12 cellular contexts compared by ENCODE assay signal in the genomic region with DNA sequence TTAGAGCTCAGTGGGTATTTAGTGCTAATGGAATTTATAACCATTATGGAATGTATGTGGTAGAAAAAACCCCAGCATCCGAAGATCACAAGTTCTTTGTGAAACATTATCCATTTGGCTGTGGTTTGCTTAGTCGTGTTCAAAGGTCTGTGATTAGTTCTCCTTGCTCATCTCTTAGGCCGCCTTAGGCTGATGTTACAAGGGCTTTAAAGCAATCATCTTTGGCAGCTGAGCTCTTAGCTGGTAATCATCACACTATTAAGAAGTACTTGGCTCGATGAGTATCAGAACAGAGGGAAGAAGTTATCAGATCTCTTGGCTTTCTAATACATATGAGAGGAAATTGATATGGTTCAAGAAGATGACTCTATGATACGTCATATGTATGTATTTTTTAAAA.
A peak's percentile ranks its signal among the peaks of the same experiment; 100 is the strongest.
DNase-seq lines count a peak whose midpoint lies in the region; TF ChIP-seq lines count a peak whose summit lies in the region.
"Had no signal": no experiment of that assay in that cellular context is flagged by ENCODE, and none has a peak within 500 bp of the region (broad histone marks: within the 10 kb centered on the region; RNA-seq: fewer than 3 reads in every experiment).

No MANE protein-coding gene starts in this region.

- H2AFZ ChIP-seq in GM23248, result peak overlapping the region; percentile 7; the same call in 1 of the 2 replicates
- H2AFZ ChIP-seq in smooth muscle cell (ENCODE audit: low read depth), result no peak overlapping the region

- H3K27ac ChIP-seq in GM23248, result peak overlapping the region; percentile 93
- no peak overlapping the region for H3K27ac ChIP-seq in SJCRH30
- peak overlapping the region; percentile 98 for H3K27ac ChIP-seq in smooth muscle cell (ENCODE audit: low read depth)
- H3K27ac ChIP-seq in vagina, result no peak overlapping the region
- H3K27ac ChIP-seq: ascending aorta had no signal

- H3K4me2 ChIP-seq in GM23248 (ENCODE audit: unreplicated experiment) (peak overlapping the region; percentile 55), smooth muscle cell (peak overlapping the region; percentile 78)

- intact Hi-C loops in vagina (cut with DNase I), result no loop called here

- H3K9me2 ChIP-seq in GM23248 (ENCODE audit: insufficient read depth), result peaks cover 3% of the 10 kb centered on the region; the same call in 1 of the 2 replicates

- H4K20me1 ChIP-seq in GM23248 (ENCODE audit: insufficient read depth), result no peaks in the 10 kb centered on the region
- no peaks in the 10 kb centered on the region for H4K20me1 ChIP-seq in smooth muscle cell (ENCODE audit: low read depth)

- H3K27me3 ChIP-seq in GM23248 (replicated peaks; ENCODE audit: insufficient read depth) (no peaks in the 10 kb centered on the region), SJCRH30 (no peaks in the 10 kb centered on the region), smooth muscle cell (ENCODE audit: low read depth) (no peaks in the 10 kb centered on the region), vagina (no peaks in the 10 kb centered on the region)
- H3K27me3 ChIP-seq: ascending aorta had no signal

- no peak for TF ChIP-seq POLR2A in vagina (IDR thresholded peaks at IDR 0.05)

- no peaks in the 10 kb centered on the region for H3K79me2 ChIP-seq in GM23248 (ENCODE audit: insufficient read depth)
- no peaks in the 10 kb centered on the region for H3K79me2 ChIP-seq in smooth muscle cell (ENCODE audit: low read depth)

- H3K9me3 ChIP-seq in GM23248 (ENCODE audit: low read depth), result no peaks in the 10 kb centered on the region
- H3K9me3 ChIP-seq in SJCRH30 (replicated peaks), result no peaks in the 10 kb centered on the region
- no peaks in the 10 kb centered on the region for H3K9me3 ChIP-seq in smooth muscle cell (replicated peaks; ENCODE audit: low read depth)
- H3K9me3 ChIP-seq in vagina, result no peaks in the 10 kb centered on the region
- H3K9me3 ChIP-seq: ascending aorta had no signal

- peak overlapping the region; percentile 61 for H3K9ac ChIP-seq in GM23248
- peak overlapping the region; percentile 88 for H3K9ac ChIP-seq in smooth muscle cell (ENCODE audit: low read depth)

- peak; percentile 87 for DNase-seq in GM23248
- peak; percentile 4 to 34 for DNase-seq in SJCRH30
- DNase-seq in fibroblast of pulmonary artery (ENCODE audit: low read depth), result peak; percentile 39
- no peak for DNase-seq in smooth muscle cell (lab: John Stamatoyannopoulos, UW; ENCODE audit: unreplicated experiment)
- DNase-seq in vagina (ENCODE audit: extremely low spot score in 2 of 2), result no peak
- no peak for DNase-seq in MV-4-11 (lab: John Stamatoyannopoulos, UW)
- no peak for DNase-seq in stimulated activated naive CD4-positive, alpha-beta T cell (lab: John Stamatoyannopoulos, UW)
- DNase-seq: activated B cell treated with CpG ODN at 0.5 μM for 24 hours, activated T-cell treated with anti-CD3 and anti-CD28 coated beads for 4 hours, NCI-H1436 treated with DMSO at 0.1 percent for 48 hours had no signal

- no peak for TF ChIP-seq CTCF in fibroblast of pulmonary artery (IDR thresholded peaks at IDR 0.05; ENCODE audit: low read length, missing control alignments)
- no peak for TF ChIP-seq CTCF in smooth muscle cell (IDR thresholded peaks at IDR 0.05; ENCODE audit: borderline replicate concordance, insufficient read depth, poor library complexity, severe bottlenecking)
- TF ChIP-seq CTCF in vagina (IDR thresholded peaks at IDR 0.05), result no peak

- H3K4me3 ChIP-seq in GM23248, result peak overlapping the region; percentile 32
- no peak overlapping the region for H3K4me3 ChIP-seq in SJCRH30
- no peak overlapping the region for H3K4me3 ChIP-seq in fibroblast of pulmonary artery (replicated peaks; ENCODE audit: low read depth, low read length)
- H3K4me3 ChIP-seq in smooth muscle cell, result no peak overlapping the region
- H3K4me3 ChIP-seq in vagina, result no peak overlapping the region
- H3K4me3 ChIP-seq: ascending aorta, GM12878 had no signal

- H3K4me1 ChIP-seq in GM23248 (ENCODE audit: insufficient read depth), result peaks cover 23% of the 10 kb centered on the region
- no peaks in the 10 kb centered on the region for H3K4me1 ChIP-seq in SJCRH30
- peaks cover 4% of the 10 kb centered on the region for H3K4me1 ChIP-seq in smooth muscle cell (ENCODE audit: low read depth)
- no peaks in the 10 kb centered on the region for H3K4me1 ChIP-seq in vagina
- H3K4me1 ChIP-seq: ascending aorta had no signal

- H3K36me3 ChIP-seq in GM23248 (ENCODE audit: low read depth), result no peaks in the 10 kb centered on the region
- no peaks in the 10 kb centered on the region for H3K36me3 ChIP-seq in SJCRH30
- H3K36me3 ChIP-seq in smooth muscle cell (ENCODE audit: low read depth), result no peaks in the 10 kb centered on the region
- H3K36me3 ChIP-seq in vagina, result no peaks in the 10 kb centered on the region
- H3K36me3 ChIP-seq: ascending aorta had no signal

- H3F3A ChIP-seq in GM23248 (ENCODE audit: insufficient read depth) (peaks cover 28% of the 10 kb centered on the region), smooth muscle cell (ENCODE audit: low read depth) (peaks cover 5% of the 10 kb centered on the region)

- in situ Hi-C loops in GM23248 (cut with MboI), result no loop called here

- 0 to 1% methylated on average over 5 of the region's 5 CpGs for WGBS in GM23248 (ENCODE audit: low coverage in 1 of 2, low lambda C conversion rate in 2 of 2, missing lambda C conversion rate in 2 of 2), 2 experiments
- WGBS in smooth muscle cell (ENCODE audit: low lambda C conversion rate), result 11% methylated on average over 5 of the region's 5 CpGs

Comparison
In these comparisons a context has a peak if more than half of its experiments do, and no peak if none do; other contexts are left out.
1. DNase-seq: peak in GM23248 (single experiment), SJCRH30 (2 of 2) and fibroblast of pulmonary artery (single experiment); none in smooth muscle cell (single experiment), vagina (0 of 2), MV-4-11 (single experiment) and stimulated activated naive CD4-positive, alpha-beta T cell (0 of 6).
2. H3K27ac ChIP-seq: peak in GM23248 (single experiment) and smooth muscle cell (single experiment); none in SJCRH30 (single experiment) and vagina (single experiment).